In genomic region chr3:126797563-126797962, GRCh38 we compare ENCODE assay signal across 33 cellular contexts.
"Had no signal": no experiment of that assay in that cellular context is flagged by ENCODE, and none has a peak within 500 bp of the region (broad histone marks: within the 10 kb centered on the region; RNA-seq: fewer than 3 reads in every experiment).

No MANE protein-coding gene starts in this region.

- H3K27me3 ChIP-seq: cardiac muscle cell, MG63, Peyer's patch had no signal

- H3K27ac Mint-ChIP-seq: activated CD4-positive, alpha-beta T cell treated with anti-CD3 and anti-CD28 coated beads for 36 hours; activated CD4-positive, alpha-beta T cell treated with anti-CD3 and anti-CD28 coated beads, Interleukin-2, amount 10 ng/mL, durations not matched to agents 7 days and 5 days; activated CD8-positive, alpha-beta memory T cell treated with anti-CD3 and anti-CD28 coated beads, Interleukin-2, amount 10 ng/mL, durations not matched to agents 7 days and 5 days; activated naive CD4-positive, alpha-beta T cell treated with anti-CD3 and anti-CD28 coated beads, Interleukin-2, amount 10 ng/mL, durations not matched to agents 7 days and 5 days; activated naive CD8-positive, alpha-beta T cell; activated naive CD8-positive, alpha-beta T cell treated with anti-CD3 and anti-CD28 coated beads, Interleukin-2, amount 50 U/mL, for 24 hours; brain; T-helper 2 cell treated with Interferon-gamma antibody and Interleukin-4, amounts not matched to agents 5 μg/mL and 100 μg/mL, for 36 hours had no signal

- DNase-seq: activated CD4-positive, alpha-beta T cell treated with anti-CD3 and anti-CD28 coated beads for 36 hours; activated CD4-positive, alpha-beta T cell treated with anti-CD3 and anti-CD28 coated beads, Interleukin-2, amount 10 ng/mL, durations not matched to agents 7 days and 5 days; activated CD4-positive, alpha-beta T cell treated with anti-CD3 and anti-CD28 coated beads, Interleukin-2, amount 50 U/mL, for 48 hours; activated CD8-positive, alpha-beta memory T cell treated with anti-CD3 and anti-CD28 coated beads for 24 hours; activated CD8-positive, alpha-beta memory T cell treated with anti-CD3 and anti-CD28 coated beads, Interleukin-2, amount 10 ng/mL, durations not matched to agents 7 days and 5 days; activated CD8-positive, alpha-beta memory T cell treated with anti-CD3 and anti-CD28 coated beads, Interleukin-2, amount 50 U/mL, for 48 hours; activated effector memory CD4-positive, alpha-beta T cell treated with Interleukin-2 at 50 U/mL for 16 hours; activated naive CD4-positive, alpha-beta T cell treated with anti-CD3 and anti-CD28 coated beads, Interleukin-2, amount 10 ng/mL, durations not matched to agents 7 days and 5 days; activated naive CD8-positive, alpha-beta T cell treated with anti-CD3 and anti-CD28 coated beads, Interleukin-2, amount 50 U/mL, for 24 hours; activated T-cell treated with anti-CD3 and anti-CD28 coated beads, Interleukin-2, amount 50 U/mL, for 48 hours; anterior cingulate cortex; Karpas-422; MG63; NCI-H1048; NCI-H1105 treated with DMSO at 0.1 percent for 48 hours; NCI-H1436; NCI-H1694; NCI-H1930; NCI-H2081 treated with DMSO at 0.1 percent for 48 hours; NCI-H510A; NCI-H526; NCI-H748 treated with DMSO at 0.1 percent for 48 hours; NK-92 treated with Interleukin-12 subunit alpha and Interleukin-12 subunit beta, amount 100 ng/mL, for 24 hours; PC-3; Peyer's patch had no signal

- H3K4me1 Mint-ChIP-seq: activated CD4-positive, alpha-beta T cell treated with anti-CD3 and anti-CD28 coated beads for 36 hours; activated CD4-positive, alpha-beta T cell treated with anti-CD3 and anti-CD28 coated beads, Interleukin-2, amount 10 ng/mL, durations not matched to agents 7 days and 5 days; activated CD8-positive, alpha-beta memory T cell treated with anti-CD3 and anti-CD28 coated beads, Interleukin-2, amount 10 ng/mL, durations not matched to agents 7 days and 5 days; activated naive CD4-positive, alpha-beta T cell treated with anti-CD3 and anti-CD28 coated beads, Interleukin-2, amount 10 ng/mL, durations not matched to agents 7 days and 5 days; activated naive CD8-positive, alpha-beta T cell treated with anti-CD3 and anti-CD28 coated beads, Interleukin-2, amount 50 U/mL, for 24 hours; brain had no signal

- H3K4me1 ChIP-seq: Peyer's patch had no signal

- H3K27ac ChIP-seq: cardiac muscle cell, Peyer's patch, RWPE1 had no signal

- H3K36me3 ChIP-seq: cardiac muscle cell, Peyer's patch had no signal

- H3K27me3 Mint-ChIP-seq: activated CD4-positive, alpha-beta T cell treated with anti-CD3 and anti-CD28 coated beads for 36 hours; activated CD4-positive, alpha-beta T cell treated with anti-CD3 and anti-CD28 coated beads, Interleukin-2, amount 10 ng/mL, durations not matched to agents 7 days and 5 days; activated CD8-positive, alpha-beta memory T cell treated with anti-CD3 and anti-CD28 coated beads, Interleukin-2, amount 10 ng/mL, durations not matched to agents 7 days and 5 days; activated naive CD4-positive, alpha-beta T cell treated with anti-CD3 and anti-CD28 coated beads, Interleukin-2, amount 10 ng/mL, durations not matched to agents 7 days and 5 days; activated naive CD8-positive, alpha-beta T cell; activated naive CD8-positive, alpha-beta T cell treated with anti-CD3 and anti-CD28 coated beads, Interleukin-2, amount 50 U/mL, for 24 hours; brain; central memory CD8-positive, alpha-beta T cell had no signal

- H3K36me3 Mint-ChIP-seq: activated naive CD4-positive, alpha-beta T cell treated with anti-CD3 and anti-CD28 coated beads, Interleukin-2, amount 10 ng/mL, durations not matched to agents 7 days and 5 days had no signal

- H3K4me3 Mint-ChIP-seq: activated CD4-positive, alpha-beta T cell treated with anti-CD3 and anti-CD28 coated beads for 36 hours; activated CD4-positive, alpha-beta T cell treated with anti-CD3 and anti-CD28 coated beads, Interleukin-2, amount 10 ng/mL, durations not matched to agents 7 days and 5 days; activated CD8-positive, alpha-beta memory T cell treated with anti-CD3 and anti-CD28 coated beads, Interleukin-2, amount 10 ng/mL, durations not matched to agents 7 days and 5 days; activated naive CD4-positive, alpha-beta T cell treated with anti-CD3 and anti-CD28 coated beads, Interleukin-2, amount 10 ng/mL, durations not matched to agents 7 days and 5 days; activated naive CD8-positive, alpha-beta T cell; activated naive CD8-positive, alpha-beta T cell treated with anti-CD3 and anti-CD28 coated beads, Interleukin-2, amount 50 U/mL, for 24 hours; brain; central memory CD8-positive, alpha-beta T cell; T-helper 2 cell treated with Interferon-gamma antibody and Interleukin-4, amounts not matched to agents 5 μg/mL and 100 μg/mL, for 36 hours had no signal

- H3K4me3 ChIP-seq: cardiac muscle cell, MG63, Peyer's patch had no signal

- H3K9me3 ChIP-seq: Peyer's patch had no signal

- ATAC-seq: activated CD4-positive, alpha-beta T cell treated with anti-CD3 and anti-CD28 coated beads for 36 hours; activated CD4-positive, CD25-positive, alpha-beta regulatory T cell treated with anti-CD3 and anti-CD28 coated beads, Interleukin-2, amount 50 U/mL, for 24 hours; activated CD8-positive, alpha-beta memory T cell treated with anti-CD3 and anti-CD28 coated beads, Interleukin-2, amount 10 ng/mL, durations not matched to agents 7 days and 5 days; activated naive CD8-positive, alpha-beta T cell treated with anti-CD3 and anti-CD28 coated beads, Interleukin-2, amount 50 U/mL, for 24 hours; PC-3; Right ventricle myocardium inferior had no signal
